ENCODE assay signal across 2 cellular contexts in genomic region chr9:12814877-12815237, GRCh38.
TF ChIP-seq lines count a peak whose summit lies in the region.

No MANE protein-coding gene starts in this region.

TF ChIP-seq in SK-N-SH, 30 proteins besides CTCF, POLR2A, EP300 and RAD21 (continued from another document):
- TF ChIP-seq RCOR1 (IDR thresholded peaks at IDR 0.05; ENCODE audit: low read length) = no peak
- no peak for TF ChIP-seq ZBTB33 (IDR thresholded peaks at IDR 0.05; ENCODE audit: borderline replicate concordance, low read depth)
- no peak for TF ChIP-seq JUND (IDR thresholded peaks at IDR 0.05)
- no peak for TF ChIP-seq GABPA (IDR thresholded peaks at IDR 0.05; ENCODE audit: low read depth)
- no peak for TF ChIP-seq SMC3 (IDR thresholded peaks at IDR 0.05; ENCODE audit: low read depth, low read length)
- no peak for TF ChIP-seq TEAD4 (IDR thresholded peaks at IDR 0.05; ENCODE audit: borderline replicate concordance, insufficient read depth)
- TF ChIP-seq YY1 (IDR thresholded peaks at IDR 0.05; ENCODE audit: low read depth) = no peak
- no peak for TF ChIP-seq REST (IDR thresholded peaks at IDR 0.05; ENCODE audit: low read depth, low read length)
TF ChIP-seq in SK-N-SH: peak in this region for 0.

TF ChIP-seq in SK-N-SH treated with all-trans-retinoic acid at 6 μM for 48 hours, 23 proteins besides CTCF, POLR2A, EP300 and RAD21 (continued from another document):
- TF ChIP-seq TSHZ2 (CRISPR knock-in tag; IDR thresholded peaks at IDR 0.05) = no peak
- TF ChIP-seq ZNF565 (CRISPR knock-in tag; conservative IDR thresholded peaks at IDR 0.05; ENCODE audit: low read depth) = no peak
- no peak for TF ChIP-seq BACH2 (CRISPR knock-in tag; IDR thresholded peaks at IDR 0.05; ENCODE audit: borderline replicate concordance)
- TF ChIP-seq POU6F1 (CRISPR knock-in tag; IDR thresholded peaks at IDR 0.05; ENCODE audit: borderline replicate concordance, low read depth) = no peak
- TF ChIP-seq ZFP3 (CRISPR knock-in tag; IDR thresholded peaks at IDR 0.05) = no peak
TF ChIP-seq in SK-N-SH treated with all-trans-retinoic acid at 6 μM for 48 hours: peak in this region for 0.
